ENCODE assay signal across 11 cellular contexts in genomic region chr5:171999877-172000276, GRCh38. TPM values are rescaled to one million over a fixed set of nuclear protein-coding genes. Genes with fewer than 3 reads are reported as not detected.
DNase-seq lines count a peak whose midpoint lies in the region; ATAC-seq, FAIRE-seq and TF ChIP-seq lines count a peak whose summit lies in the region.
"Had no signal": no experiment of that assay in that cellular context is flagged by ENCODE, and none has a peak within 500 bp of the region (broad histone marks: within the 10 kb centered on the region; RNA-seq: fewer than 3 reads in every experiment).

No MANE protein-coding gene starts in this region.

- H3K9me3 ChIP-seq in right lobe of liver, result no peaks in the 10 kb centered on the region
- H3K9me3 ChIP-seq: Caco-2, tibial artery had no signal

- no peak overlapping the region for H3K4me3 ChIP-seq in epithelial cell of esophagus (ENCODE audit: low read length)
- no peak overlapping the region for H3K4me3 ChIP-seq in H7 (ENCODE audit: insufficient read depth, low read depth, low read length)
- no peak overlapping the region for H3K4me3 ChIP-seq in right lobe of liver
- H3K4me3 ChIP-seq: tibial artery had no signal

- peaks cover 53 to 73% (median 61%) of the 10 kb centered on the region in 3 donors for H3K4me1 Mint-ChIP-seq in IgD-negative memory B cell

- H3K27me3 Mint-ChIP-seq in IgD-negative memory B cell, result no peaks in the 10 kb centered on the region

- peak; percentile 83 for FAIRE-seq in GM12892 (lab: Jason Lieb, UNC)
- FAIRE-seq: frontal cortex had no signal

- no peak overlapping the region for H3K27ac ChIP-seq in right lobe of liver
- H3K27ac ChIP-seq: tibial artery had no signal

- H3K36me3 Mint-ChIP-seq in IgD-negative memory B cell, result peaks cover 10% of the 10 kb centered on the region

- 76% methylated on average over 5 of the region's 5 CpGs for WGBS in right lobe of liver (ENCODE audit: insufficient coverage, low coverage, low lambda C conversion rate, missing lambda C conversion rate)

- no peak for DNase-seq in GM12892 (ENCODE audit: insufficient read length)
- peak; percentile 79 for DNase-seq in epithelial cell of esophagus (ENCODE audit: low read depth)
- DNase-seq in H7, result no peak
- no peak for DNase-seq in DMS 273 (lab: John Stamatoyannopoulos, UW; ENCODE audit: unreplicated experiment)
- DNase-seq in cortex of kidney (lab: John Stamatoyannopoulos, UW), result no peak
- no peak for DNase-seq in right lobe of liver
- DNase-seq: Caco-2, tibial artery had no signal

- H3K27ac Mint-ChIP-seq in IgD-negative memory B cell, result peak overlapping the region; percentile 48 to 95 (median 90)

- no peaks in the 10 kb centered on the region for H3K9me3 Mint-ChIP-seq in IgD-negative memory B cell

- no peak for TF ChIP-seq POLR2A in GM12892 (IDR thresholded peaks at IDR 0.05; ENCODE audit: low read depth, low read length)
- no peak for TF ChIP-seq POLR2A in right lobe of liver (IDR thresholded peaks at IDR 0.05)

- ATAC-seq in GM21737 (IDR thresholded peaks at IDR 0.05; ENCODE audit: unreplicated experiment) (peak; percentile 49), right lobe of liver (no peak)

- H3K4me3 Mint-ChIP-seq in IgD-negative memory B cell, result peak overlapping the region; percentile 41 to 93 (median 70)

- H3K27me3 ChIP-seq in H7 (ENCODE audit: control insufficient read depth, insufficient read depth, low read length), result no peaks in the 10 kb centered on the region
- no peaks in the 10 kb centered on the region for H3K27me3 ChIP-seq in right lobe of liver
- H3K27me3 ChIP-seq: tibial artery had no signal

- peaks cover 0 to 44% (median 25%) of the 10 kb centered on the region in 4 donors for H3K4me1 ChIP-seq in right lobe of liver

- no peak for TF ChIP-seq CTCF in epithelial cell of esophagus (IDR thresholded peaks at IDR 0.05; ENCODE audit: insufficient read depth, low read depth, low read length, missing control alignments)
- no peak for TF ChIP-seq CTCF in right lobe of liver (IDR thresholded peaks at IDR 0.05)

- no peaks in the 10 kb centered on the region; the same call in 1 of the 2 replicates for H3K36me3 ChIP-seq in H7 (replicated peaks; ENCODE audit: control insufficient read depth, insufficient read depth, low read length)
- no peaks in the 10 kb centered on the region for H3K36me3 ChIP-seq in right lobe of liver
- H3K36me3 ChIP-seq: tibial artery had no signal

- intact Hi-C loops in right lobe of liver (cut with DNase I), result no loop called here

RNA-seq across cellular contexts. Expression of gene FBXW11, which starts 6.6 kb away (rescaled TPM):
- polyA plus RNA-seq in GM12892 (2012; ENCODE audit: missing spikeins), result 24.9 TPM
- polyA plus RNA-seq in IgD-negative memory B cell, result 31.0 TPM
- 53.7 and 67.2 TPM in 2 replicates for total RNA-seq in H7 (2014; rRNA removed; shearing (Covaris generic))
- total RNA-seq in right lobe of liver, result 10 to 100 TPM; 19.9 to 35.9 (median 28.4) TPM
